In the genomic region with DNA sequence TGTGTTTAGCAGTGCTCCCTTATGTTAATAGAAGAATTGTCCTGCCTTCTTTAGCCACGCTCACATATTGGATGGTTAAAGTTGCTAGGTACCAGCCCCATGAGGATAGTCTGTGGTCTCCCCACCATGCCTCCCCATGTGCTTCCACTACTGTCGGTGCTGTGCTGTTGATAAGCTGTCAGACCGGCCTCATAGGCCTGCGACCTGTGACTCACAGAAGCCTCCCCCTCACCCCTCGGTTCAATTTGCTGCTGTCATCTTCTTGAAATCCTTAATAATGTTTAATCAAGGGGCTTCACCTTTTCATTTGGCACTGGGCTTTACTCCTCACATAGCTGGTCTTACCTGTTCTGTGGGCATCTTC, we compare ENCODE assay signal across 1 cellular context.
TF ChIP-seq lines count a peak whose summit lies in the region.

No MANE protein-coding gene starts in this region.

TF ChIP-seq in H1, 55 proteins besides CTCF, POLR2A, EP300 and RAD21:
- TF ChIP-seq SP1 (IDR thresholded peaks at IDR 0.05; ENCODE audit: low read depth, low read length), result no peak
- TF ChIP-seq KDM1A (IDR thresholded peaks at IDR 0.05; ENCODE audit: borderline replicate concordance, low read length), result no peak
- TF ChIP-seq CHD1 (IDR thresholded peaks at IDR 0.05; ENCODE audit: low read depth, low read length), result no peak
- no peak for TF ChIP-seq TBP (IDR thresholded peaks at IDR 0.05; ENCODE audit: low read depth, low read length)
- TF ChIP-seq SAP30 (IDR thresholded peaks at IDR 0.05; ENCODE audit: insufficient read depth, insufficient replicate concordance, low read length), result no peak
- TF ChIP-seq SP4 (IDR thresholded peaks at IDR 0.05; ENCODE audit: low read length), result no peak
- no peak for TF ChIP-seq BRCA1 (IDR thresholded peaks at IDR 0.05; ENCODE audit: low read depth, low read length)
- no peak for TF ChIP-seq RBBP5 (IDR thresholded peaks at IDR 0.05; ENCODE audit: borderline replicate concordance, low read depth, low read length)
- no peak for TF ChIP-seq CBX8 (IDR thresholded peaks at IDR 0.05; ENCODE audit: borderline replicate concordance, low read depth, low read length)
- TF ChIP-seq, protein P1, sequence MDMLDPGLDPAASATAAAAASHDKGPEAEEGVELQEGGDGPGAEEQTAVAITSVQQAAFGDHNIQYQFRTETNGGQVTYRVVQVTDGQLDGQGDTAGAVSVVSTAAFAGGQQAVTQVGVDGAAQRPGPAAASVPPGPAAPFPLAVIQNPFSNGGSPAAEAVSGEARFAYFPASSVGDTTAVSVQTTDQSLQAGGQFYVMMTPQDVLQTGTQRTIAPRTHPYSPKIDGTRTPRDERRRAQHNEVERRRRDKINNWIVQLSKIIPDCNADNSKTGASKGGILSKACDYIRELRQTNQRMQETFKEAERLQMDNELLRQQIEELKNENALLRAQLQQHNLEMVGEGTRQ (IDR thresholded peaks at IDR 0.05; ENCODE audit: low read length), result no peak
TF ChIP-seq in H1: peak in this region for 0.
